ENCODE assay signal across 1 cellular context in the genomic region with DNA sequence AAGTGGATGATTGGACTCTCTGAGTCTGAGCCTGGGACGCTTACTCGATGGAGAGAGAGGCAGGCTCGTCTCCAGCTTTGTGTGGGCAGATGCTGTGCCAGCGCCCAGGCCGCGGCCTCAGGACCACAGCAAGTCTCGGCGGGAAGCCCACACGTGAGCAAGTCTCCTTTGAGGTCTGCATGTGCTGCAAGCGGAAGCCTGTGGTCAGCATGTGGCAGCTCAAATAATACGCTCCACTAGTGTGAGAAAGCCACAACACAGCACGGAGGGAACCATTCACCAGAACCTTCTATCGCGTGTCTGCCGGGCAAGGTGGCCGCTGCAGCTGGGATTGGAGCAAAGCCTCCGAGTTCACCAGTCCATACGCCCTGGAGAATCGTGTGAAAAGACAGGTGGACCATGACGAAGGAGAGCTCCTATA.
TF ChIP-seq lines count a peak whose summit lies in the region.

No MANE protein-coding gene starts in this region.

TF ChIP-seq in SK-N-SH, 30 proteins besides CTCF, POLR2A, EP300 and RAD21 (continued from another document):
- TF ChIP-seq, protein P1, sequence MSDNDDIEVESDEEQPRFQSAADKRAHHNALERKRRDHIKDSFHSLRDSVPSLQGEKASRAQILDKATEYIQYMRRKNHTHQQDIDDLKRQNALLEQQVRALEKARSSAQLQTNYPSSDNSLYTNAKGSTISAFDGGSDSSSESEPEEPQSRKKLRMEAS (IDR thresholded peaks at IDR 0.05; ENCODE audit: low read depth), result no peak
